In genomic region chr4:26084414-26084813, GRCh38 we compare ENCODE assay signal across 1 cellular context.
TF ChIP-seq lines count a peak whose summit lies in the region.

No MANE protein-coding gene starts in this region.

TF ChIP-seq in HCT116, 20 proteins besides CTCF, POLR2A, EP300 and RAD21 (continued from another document):
- TF ChIP-seq EZH2phosphoT487 (IDR thresholded peaks at IDR 0.05; ENCODE audit: borderline replicate concordance): no peak
- no peak for TF ChIP-seq ZNF274 (IDR thresholded peaks at IDR 0.05; ENCODE audit: low read depth, low read length)
- no peak for TF ChIP-seq ZFX (IDR thresholded peaks at IDR 0.05)
- no peak for TF ChIP-seq JUND (IDR thresholded peaks at IDR 0.05)
